ENCODE assay signal across 23 cellular contexts in genomic region chr19:9155591-9155990, GRCh38. TPM values are rescaled to one million over a fixed set of nuclear protein-coding genes. Genes with fewer than 3 reads are reported as not detected.
"Had no signal": no experiment of that assay in that cellular context is flagged by ENCODE, and none has a peak within 500 bp of the region (broad histone marks: within the 10 kb centered on the region; RNA-seq: fewer than 3 reads in every experiment).

No MANE protein-coding gene starts in this region.

- H3K4me3 Mint-ChIP-seq: activated naive CD8-positive, alpha-beta T cell treated with anti-CD3 and anti-CD28 coated beads, Interleukin-2, amount 10 ng/mL, durations not matched to agents 7 days and 5 days; brain had no signal

- H3K9me3 ChIP-seq: gastrocnemius medialis had no signal

- H3K27me3 Mint-ChIP-seq: activated naive CD8-positive, alpha-beta T cell treated with anti-CD3 and anti-CD28 coated beads, Interleukin-2, amount 10 ng/mL, durations not matched to agents 7 days and 5 days had no signal

- H3K4me1 Mint-ChIP-seq: brain had no signal

- H3K27me3 ChIP-seq: gastrocnemius medialis, ovary, upper lobe of left lung had no signal

- H3K9ac ChIP-seq: SK-N-SH had no signal

- H3K4me1 ChIP-seq: gastrocnemius medialis, psoas muscle, upper lobe of left lung had no signal

- H3K4me3 ChIP-seq: gastrocnemius medialis, ovary, psoas muscle, skin epidermis, thoracic aorta, upper lobe of left lung had no signal

- H3K27ac ChIP-seq: gastrocnemius medialis, ovary, psoas muscle, thoracic aorta, upper lobe of left lung had no signal

- ATAC-seq: esophagus mucosa, gastrocnemius medialis, psoas muscle, right cardiac atrium had no signal

- DNase-seq: activated CD4-positive, alpha-beta T cell treated with anti-CD3 and anti-CD28 coated beads, Interleukin-2, amount 50 U/mL, for 1 hour; activated CD4-positive, CD25-positive, alpha-beta regulatory T cell; activated effector memory CD4-positive, alpha-beta T cell treated with Interleukin-2 at 50 U/mL for 16 hours; activated naive CD8-positive, alpha-beta T cell treated with anti-CD3 and anti-CD28 coated beads, Interleukin-2, amount 10 ng/mL, durations not matched to agents 7 days and 5 days; activated T-cell treated with anti-CD3 and anti-CD28 coated beads for 4 hours; anterior cingulate cortex; caudate nucleus; gastrocnemius medialis; ovary; psoas muscle; right cardiac atrium; SHP77 treated with DMSO at 0.1 percent for 48 hours; SK-N-SH; T-helper 1 cell; T-helper 9 cell; upper lobe of left lung had no signal

- H3K27ac Mint-ChIP-seq: activated naive CD8-positive, alpha-beta T cell treated with anti-CD3 and anti-CD28 coated beads, Interleukin-2, amount 10 ng/mL, durations not matched to agents 7 days and 5 days; brain had no signal

RNA-seq across cellular contexts. Expression of gene OR7D2, which starts 23.2 kb away (rescaled TPM):
- total RNA-seq: activated naive CD8-positive, alpha-beta T cell treated with anti-CD3 and anti-CD28 coated beads, Interleukin-2, amount 10 ng/mL, durations not matched to agents 7 days and 5 days; esophagus mucosa; lung microvascular endothelial cell; myocyte; ovary; thoracic aorta had no signal
- polyA plus RNA-seq: ovary, right cardiac atrium, SK-N-SH had no signal

RNA-seq across cellular contexts. Expression of gene OR7G3, which starts 28.8 kb away (rescaled TPM):
- total RNA-seq: activated naive CD8-positive, alpha-beta T cell treated with anti-CD3 and anti-CD28 coated beads, Interleukin-2, amount 10 ng/mL, durations not matched to agents 7 days and 5 days; esophagus mucosa; gastrocnemius medialis; lung microvascular endothelial cell; myocyte; ovary; psoas muscle; right cardiac atrium; thoracic aorta; upper lobe of left lung had no signal
- polyA plus RNA-seq: keratinocyte, ovary, psoas muscle, right cardiac atrium, SK-N-SH had no signal

RNA-seq across cellular contexts. Expression of gene OR7G1, which starts 40.0 kb away (rescaled TPM):
- total RNA-seq: activated naive CD8-positive, alpha-beta T cell treated with anti-CD3 and anti-CD28 coated beads, Interleukin-2, amount 10 ng/mL, durations not matched to agents 7 days and 5 days; esophagus mucosa; gastrocnemius medialis; lung microvascular endothelial cell; myocyte; ovary; psoas muscle; right cardiac atrium; thoracic aorta; upper lobe of left lung had no signal
- polyA plus RNA-seq: keratinocyte, ovary, psoas muscle, right cardiac atrium, SK-N-SH had no signal

RNA-seq across cellular contexts. Expression of gene OR7G2, which starts 48.3 kb away (rescaled TPM):
- total RNA-seq: activated naive CD8-positive, alpha-beta T cell treated with anti-CD3 and anti-CD28 coated beads, Interleukin-2, amount 10 ng/mL, durations not matched to agents 7 days and 5 days; esophagus mucosa; gastrocnemius medialis; lung microvascular endothelial cell; myocyte; ovary; psoas muscle; right cardiac atrium; thoracic aorta; upper lobe of left lung had no signal
- polyA plus RNA-seq: keratinocyte, ovary, psoas muscle, right cardiac atrium, SK-N-SH had no signal
